14 cellular contexts compared by ENCODE assay signal in genomic region chr17:40074175-40074512, GRCh38. TPM values are rescaled to one million over a fixed set of nuclear protein-coding genes. Genes with fewer than 3 reads are reported as not detected.
DNase-seq lines count a peak whose midpoint lies in the region; ATAC-seq and TF ChIP-seq lines count a peak whose summit lies in the region.
"Had no signal": no experiment of that assay in that cellular context is flagged by ENCODE, and none has a peak within 500 bp of the region (broad histone marks: within the 10 kb centered on the region; RNA-seq: fewer than 3 reads in every experiment).

No MANE protein-coding gene starts in this region.

- 84 to 86% methylated on average over 7 to 8 of the region's 8 CpGs for WGBS in body of pancreas, 2 donors

- no peaks in the 10 kb centered on the region for H3K27me3 Mint-ChIP-seq in CD4-positive, alpha-beta memory T cell
- H3K27me3 Mint-ChIP-seq in stimulated activated memory B cell treated with anti-CD40 and anti-IgM and Interleukin-4, amounts not matched to agents 10 μg/mL and 1 μg/mL and 100 μg/mL, for 72 hours = no peaks in the 10 kb centered on the region
- no peaks in the 10 kb centered on the region for H3K27me3 Mint-ChIP-seq in activated naive CD4-positive, alpha-beta T cell treated with anti-CD3 and anti-CD28 coated beads for 36 hours (ENCODE audit: low read depth)

- H3K4me3 Mint-ChIP-seq in CD4-positive, alpha-beta memory T cell = no peak overlapping the region
- no peak overlapping the region for H3K4me3 Mint-ChIP-seq in stimulated activated memory B cell treated with anti-CD40 and anti-IgM and Interleukin-4, amounts not matched to agents 10 μg/mL and 1 μg/mL and 100 μg/mL, for 72 hours
- no peak overlapping the region for H3K4me3 Mint-ChIP-seq in activated naive CD4-positive, alpha-beta T cell treated with anti-CD3 and anti-CD28 coated beads for 36 hours
- H3K4me3 Mint-ChIP-seq: activated T-helper 1 cell treated with anti-CD3 and anti-CD28 coated beads, Interleukin-12 subunit alpha, Interleukin-12 subunit beta, Interleukin-2, Interleukin-4 antibody, amounts not matched to agents 30 ng/mL and 10 ng/mL and 1 ng/mL, durations not matched to agents 14 hours and 24 hours and 36 hours had no signal

- no peaks in the 10 kb centered on the region for H3K27me3 ChIP-seq in CD4-positive, alpha-beta memory T cell (ENCODE audit: insufficient read depth, low read length)
- H3K27me3 ChIP-seq in body of pancreas (no peaks in the 10 kb centered on the region), lower lobe of right lung (ENCODE audit: low read depth) (no peaks in the 10 kb centered on the region)
- H3K27me3 ChIP-seq: BE2C had no signal

- TF ChIP-seq POLR2A in body of pancreas (IDR thresholded peaks at IDR 0.05) = no peak

- peaks cover 29 to 57% (median 44%) of the 10 kb centered on the region in 4 donors for H3K4me1 Mint-ChIP-seq in CD4-positive, alpha-beta memory T cell
- H3K4me1 Mint-ChIP-seq in stimulated activated memory B cell treated with anti-CD40 and anti-IgM and Interleukin-4, amounts not matched to agents 10 μg/mL and 1 μg/mL and 100 μg/mL, for 72 hours = peaks cover 53% of the 10 kb centered on the region
- H3K4me1 Mint-ChIP-seq in activated naive CD4-positive, alpha-beta T cell treated with anti-CD3 and anti-CD28 coated beads for 36 hours (ENCODE audit: low read depth) = peaks cover 48% of the 10 kb centered on the region

- H3K36me3 Mint-ChIP-seq in CD4-positive, alpha-beta memory T cell = peaks cover 8 to 24% of the 10 kb centered on the region in 2 donors
- H3K36me3 Mint-ChIP-seq in stimulated activated memory B cell treated with anti-CD40 and anti-IgM and Interleukin-4, amounts not matched to agents 10 μg/mL and 1 μg/mL and 100 μg/mL, for 72 hours = no peaks in the 10 kb centered on the region
- H3K36me3 Mint-ChIP-seq in activated naive CD4-positive, alpha-beta T cell treated with anti-CD3 and anti-CD28 coated beads for 36 hours (ENCODE audit: low read depth) = no peaks in the 10 kb centered on the region

- peak overlapping the region in 6 of 7 donors; percentile 25 to 83 (median 78) for H3K27ac Mint-ChIP-seq in CD4-positive, alpha-beta memory T cell
- H3K27ac Mint-ChIP-seq in stimulated activated memory B cell treated with anti-CD40 and anti-IgM and Interleukin-4, amounts not matched to agents 10 μg/mL and 1 μg/mL and 100 μg/mL, for 72 hours = peak overlapping the region; percentile 2
- H3K27ac Mint-ChIP-seq in activated naive CD4-positive, alpha-beta T cell treated with anti-CD3 and anti-CD28 coated beads for 36 hours = no peak overlapping the region
- H3K27ac Mint-ChIP-seq: activated T-helper 1 cell treated with anti-CD3 and anti-CD28 coated beads, Interleukin-12 subunit alpha, Interleukin-12 subunit beta, Interleukin-2, Interleukin-4 antibody, amounts not matched to agents 30 ng/mL and 10 ng/mL and 1 ng/mL, durations not matched to agents 14 hours and 24 hours and 36 hours had no signal

- ATAC-seq in body of pancreas = no peak
- no peak for ATAC-seq in lower lobe of right lung
- ATAC-seq in stimulated activated memory B cell treated with anti-CD40 and anti-IgM and Interleukin-4, amounts not matched to agents 10 μg/mL and 1 μg/mL and 100 μg/mL, for 72 hours = no peak
- ATAC-seq in GM21619 (IDR thresholded peaks at IDR 0.05; ENCODE audit: unreplicated experiment) = no peak

- no peaks in the 10 kb centered on the region for H3K36me3 ChIP-seq in CD4-positive, alpha-beta memory T cell (ENCODE audit: insufficient read depth, low read length)
- H3K36me3 ChIP-seq in body of pancreas (replicated peaks in 1 of 2; ENCODE audit: insufficient read depth in 1 of 2, low read depth in 2 of 2) (no peaks in the 10 kb centered on the region), lower lobe of right lung (peaks cover 31% of the 10 kb centered on the region)

- H3K27ac ChIP-seq in CD4-positive, alpha-beta memory T cell (ENCODE audit: low read depth, low read length) = no peak overlapping the region
- H3K27ac ChIP-seq in body of pancreas (peak overlapping the region; percentile 90 to 98 (median 98)), lower lobe of right lung (peak overlapping the region; percentile 84)

- H3K4me3 ChIP-seq in CD4-positive, alpha-beta memory T cell (ENCODE audit: low read length in 2 of 2) = no peak overlapping the region
- H3K4me3 ChIP-seq in body of pancreas = no peak overlapping the region
- no peak overlapping the region for H3K4me3 ChIP-seq in lower lobe of right lung

- H3K4me1 ChIP-seq in CD4-positive, alpha-beta memory T cell (ENCODE audit: insufficient read depth, low read length) = peaks cover 50% of the 10 kb centered on the region
- H3K4me1 ChIP-seq in body of pancreas (peaks cover 82% of the 10 kb centered on the region), lower lobe of right lung (peaks cover 77% of the 10 kb centered on the region)

- no peak for DNase-seq in CD4-positive, alpha-beta memory T cell
- DNase-seq in body of pancreas = no peak
- DNase-seq in lower lobe of right lung = no peak
- no peak for DNase-seq in amniotic stem cell (lab: John Stamatoyannopoulos, UW)
- no peak for DNase-seq in mucosa of gallbladder (ENCODE audit: low spot score)
- no peak for DNase-seq in activated naive CD4-positive, alpha-beta T cell treated with anti-CD3 and anti-CD28 coated beads for 36 hours
- DNase-seq: activated CD4-positive, alpha-beta T cell treated with anti-CD3 and anti-CD28 coated beads for 1 hour; BE2C; MV-4-11 had no signal

- H3K9me3 Mint-ChIP-seq in CD4-positive, alpha-beta memory T cell = peaks cover 0 to 1% (median 0%) of the 10 kb centered on the region in 8 donors
- no peaks in the 10 kb centered on the region for H3K9me3 Mint-ChIP-seq in stimulated activated memory B cell treated with anti-CD40 and anti-IgM and Interleukin-4, amounts not matched to agents 10 μg/mL and 1 μg/mL and 100 μg/mL, for 72 hours
- no peaks in the 10 kb centered on the region for H3K9me3 Mint-ChIP-seq in activated naive CD4-positive, alpha-beta T cell treated with anti-CD3 and anti-CD28 coated beads for 36 hours
- H3K9me3 Mint-ChIP-seq: activated T-helper 1 cell treated with anti-CD3 and anti-CD28 coated beads, Interleukin-12 subunit alpha, Interleukin-12 subunit beta, Interleukin-2, Interleukin-4 antibody, amounts not matched to agents 30 ng/mL and 10 ng/mL and 1 ng/mL, durations not matched to agents 14 hours and 24 hours and 36 hours had no signal

- POLR2A ChIA-PET in CD4-positive, alpha-beta memory T cell (lab: Charles Lee; ENCODE audit: partially characterized antibody) = interaction anchor here (2.5 to 15.8 kb wide), 4 partner anchors 9 to 37 kb away, joined by 17 to 304 read pairs (median 98); partner anchors contain the start of gene NR1D1

- CTCF ChIA-PET in CD4-positive, alpha-beta memory T cell (lab: Charles Lee; ENCODE audit: partially characterized antibody) = interaction anchor here (0.8 to 26.4 kb wide), 13 partner anchors 10 to 111 kb away, joined by 3 to 543 read pairs (median 18); partner anchors contain the start of genes MED24, NR1D1 and THRA
- CTCF ChIA-PET in activated naive CD4-positive, alpha-beta T cell treated with anti-CD3 and anti-CD28 coated beads for 36 hours (lab: Charles Lee) = interaction anchor here (1.1 to 5.9 kb wide), 13 partner anchors 11 to 214 kb away, joined by 3 to 157 read pairs (median 10); partner anchors contain the start of genes CDC6, CSF3, MED24 and THRA

- no peaks in the 10 kb centered on the region for H3K9me3 ChIP-seq in CD4-positive, alpha-beta memory T cell (ENCODE audit: control insufficient read depth in 1 of 2, low read length in 2 of 2)
- H3K9me3 ChIP-seq in body of pancreas = no peaks in the 10 kb centered on the region
- no peaks in the 10 kb centered on the region for H3K9me3 ChIP-seq in lower lobe of right lung
- H3K9me3 ChIP-seq: BE2C had no signal

- TF ChIP-seq CTCF in body of pancreas (IDR thresholded peaks at IDR 0.05) (no peak), lower lobe of right lung (IDR thresholded peaks at IDR 0.05) (no peak)

- intact Hi-C loops in CD4-positive, alpha-beta memory T cell (cut with micrococcal nuclease) = loop anchor here (2.0 kb wide), 1 partner anchor 61 kb away; no protein-coding TSS in a partner anchor
- intact Hi-C loops in body of pancreas (cut with DNase I) (no loop called here), lower lobe of right lung (cut with DNase I) (no loop called here)
- intact Hi-C loops in activated naive CD4-positive, alpha-beta T cell treated with anti-CD3 and anti-CD28 coated beads for 36 hours (cut with micrococcal nuclease) = no loop called here

RNA-seq across cellular contexts. Expression of gene THRA, which starts 11.4 kb away (rescaled TPM):
- total RNA-seq in CD4-positive, alpha-beta memory T cell = 10 to 100 TPM; 35.9 to 41.3 TPM
- 10 to 100 TPM in 1 of 2 donors, 1 to 10 TPM in 1; 5.8 to 11.9 TPM for polyA plus RNA-seq in CD4-positive, alpha-beta memory T cell
- total RNA-seq in body of pancreas (10 to 100 TPM; 37.9 to 61.6 TPM), lower lobe of right lung (50.1 TPM), mucosa of gallbladder (78.7 TPM)
- 10 to 100 TPM; 10.2 to 11.2 TPM for total RNA-seq in activated naive CD4-positive, alpha-beta T cell treated with anti-CD3 and anti-CD28 coated beads for 36 hours

RNA-seq across cellular contexts. Expression of gene MED24, which starts 19.9 kb away (rescaled TPM):
- 10 to 100 TPM; 81.1 to 93.0 TPM for total RNA-seq in CD4-positive, alpha-beta memory T cell
- polyA plus RNA-seq in CD4-positive, alpha-beta memory T cell = 10 to 100 TPM; 34.0 to 46.2 TPM
- total RNA-seq in body of pancreas (10 to 100 TPM; 34.9 to 38.7 TPM), lower lobe of right lung (59.6 TPM), mucosa of gallbladder (74.2 TPM)
- 100 to 1,000 TPM; 107 TPM for total RNA-seq in activated naive CD4-positive, alpha-beta T cell treated with anti-CD3 and anti-CD28 coated beads for 36 hours

RNA-seq across cellular contexts. Expression of gene NR1D1, which starts 26.2 kb away (rescaled TPM):
- 10 to 100 TPM; 14.8 to 15.1 TPM for total RNA-seq in CD4-positive, alpha-beta memory T cell
- 10 to 100 TPM in 1 of 2 donors, 1 to 10 TPM in 1; 5.7 to 12.3 TPM for polyA plus RNA-seq in CD4-positive, alpha-beta memory T cell
- 1 to 10 TPM; 2.3 to 5.9 TPM for total RNA-seq in body of pancreas
- total RNA-seq in lower lobe of right lung = 20.1 TPM
- total RNA-seq in mucosa of gallbladder = 34.7 TPM
- 1 to 10 TPM; 9.0 to 9.1 TPM for total RNA-seq in activated naive CD4-positive, alpha-beta T cell treated with anti-CD3 and anti-CD28 coated beads for 36 hours

RNA-seq across cellular contexts. Expression of gene MSL1, which starts 47.6 kb away (rescaled TPM):
- 100 to 1,000 TPM; 130 to 133 TPM for total RNA-seq in CD4-positive, alpha-beta memory T cell
- 1 to 10 TPM; 6.0 to 8.3 TPM for polyA plus RNA-seq in CD4-positive, alpha-beta memory T cell
- total RNA-seq in body of pancreas (100 to 1,000 TPM in 1 of 2 donors, 10 to 100 TPM in 1; 75.5 to 157 TPM), lower lobe of right lung (97.7 TPM), mucosa of gallbladder (90.9 TPM)
- 10 to 100 TPM; 72.1 to 72.2 TPM for total RNA-seq in activated naive CD4-positive, alpha-beta T cell treated with anti-CD3 and anti-CD28 coated beads for 36 hours

RNA-seq across cellular contexts. Expression of gene CSF3, which starts 58.9 kb away (rescaled TPM):
- not detected for total RNA-seq in CD4-positive, alpha-beta memory T cell
- polyA plus RNA-seq in CD4-positive, alpha-beta memory T cell = not detected
- total RNA-seq in body of pancreas (1 to 10 TPM in 1 of 2 donors, under 1 TPM in 1; 0.78 to 1.6 TPM), lower lobe of right lung (1.9 TPM), mucosa of gallbladder (not detected)
- not detected for total RNA-seq in activated naive CD4-positive, alpha-beta T cell treated with anti-CD3 and anti-CD28 coated beads for 36 hours
- total RNA-seq: activated T-helper 1 cell treated with anti-CD3 and anti-CD28 coated beads, Interleukin-12 subunit alpha, Interleukin-12 subunit beta, Interleukin-2, Interleukin-4 antibody, amounts not matched to agents 30 ng/mL and 10 ng/mL and 1 ng/mL, durations not matched to agents 14 hours and 24 hours and 36 hours; G401 had no signal
- polyA plus RNA-seq: neural cell had no signal
